28 cellular contexts compared by ENCODE assay signal in the genomic region with DNA sequence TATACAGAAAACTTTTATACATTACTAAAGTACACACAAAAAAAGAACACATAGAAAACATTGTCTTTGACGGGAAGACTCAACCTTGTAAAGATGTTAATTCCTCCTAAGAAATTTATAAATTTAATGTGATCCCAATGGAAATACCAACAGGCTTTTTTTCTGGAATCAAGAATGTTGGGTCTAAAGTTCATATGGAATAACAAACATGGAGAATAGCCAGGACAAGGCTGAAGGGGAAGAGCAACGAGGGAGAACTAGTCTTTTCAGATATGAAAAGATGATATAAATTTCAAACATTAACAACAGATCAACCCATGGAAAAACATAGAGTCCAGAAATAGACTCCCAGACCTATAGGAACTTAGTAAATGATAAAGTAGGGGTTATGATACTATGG.
"Had no signal": no experiment of that assay in that cellular context is flagged by ENCODE, and none has a peak within 500 bp of the region (broad histone marks: within the 10 kb centered on the region; RNA-seq: fewer than 3 reads in every experiment).

No MANE protein-coding gene starts in this region.

- H3K9me3 ChIP-seq: ascending aorta, body of pancreas had no signal

- H3K27ac ChIP-seq: ascending aorta, body of pancreas, SK-N-MC had no signal

- H3K4me3 Mint-ChIP-seq: activated B cell treated with CpG ODN at 0.5 μM for 24 hours; activated CD4-positive, alpha-beta memory T cell treated with anti-CD3 and anti-CD28 coated beads for 36 hours; activated CD4-positive, alpha-beta T cell treated with anti-CD3 and anti-CD28 coated beads, Interleukin-2, amount 10 ng/mL, durations not matched to agents 7 days and 5 days; activated naive CD4-positive, alpha-beta T cell treated with anti-CD3 and anti-CD28 coated beads, Interleukin-2, amount 50 U/mL, for 24 hours; T-cell had no signal

- H3K4me3 ChIP-seq: ascending aorta, body of pancreas, SK-N-MC had no signal

- DNase-seq: activated B cell treated with CpG ODN at 0.5 μM for 24 hours; activated CD4-positive, alpha-beta memory T cell treated with anti-CD3 and anti-CD28 coated beads for 36 hours; activated CD4-positive, alpha-beta T cell treated with anti-CD3 and anti-CD28 coated beads for 1 hour; activated CD4-positive, alpha-beta T cell treated with anti-CD3 and anti-CD28 coated beads, Interleukin-2, amount 10 ng/mL, durations not matched to agents 7 days and 5 days; activated naive CD4-positive, alpha-beta T cell; activated T-cell treated with anti-CD3 and anti-CD28 coated beads for 4 hours; amniotic stem cell; central memory CD4-positive, alpha-beta T cell; KBM-7; NCI-H1048; NCI-H1930; NCI-H2171; NCI-H226; NCI-H510A; NCI-H526 treated with DMSO at 0.1 percent for 48 hours; NCI-H82; NK-92 treated with Interleukin-12 subunit alpha and Interleukin-12 subunit beta, amount 100 ng/mL, for 24 hours; OCI-M1; RPMI8226; T-helper 2 cell; T1000 had no signal

- H3K27me3 Mint-ChIP-seq: activated B cell treated with CpG ODN at 0.5 μM for 24 hours; activated CD4-positive, alpha-beta memory T cell treated with anti-CD3 and anti-CD28 coated beads for 36 hours; activated CD4-positive, alpha-beta T cell treated with anti-CD3 and anti-CD28 coated beads, Interleukin-2, amount 10 ng/mL, durations not matched to agents 7 days and 5 days; activated naive CD4-positive, alpha-beta T cell treated with anti-CD3 and anti-CD28 coated beads, Interleukin-2, amount 50 U/mL, for 24 hours; T-cell had no signal

- ATAC-seq: body of pancreas, Panc1, Right ventricle myocardium inferior, T-cell had no signal

- H3K36me3 ChIP-seq: ascending aorta had no signal

- H3K27ac Mint-ChIP-seq: activated B cell treated with CpG ODN at 0.5 μM for 24 hours; activated CD4-positive, alpha-beta memory T cell treated with anti-CD3 and anti-CD28 coated beads for 36 hours; activated CD4-positive, alpha-beta T cell treated with anti-CD3 and anti-CD28 coated beads, Interleukin-2, amount 10 ng/mL, durations not matched to agents 7 days and 5 days; activated naive CD4-positive, alpha-beta T cell treated with anti-CD3 and anti-CD28 coated beads, Interleukin-2, amount 50 U/mL, for 24 hours; T-cell had no signal

- H3K27me3 ChIP-seq: ascending aorta, body of pancreas had no signal

- H3K9me3 Mint-ChIP-seq: activated B cell treated with CpG ODN at 0.5 μM for 24 hours; activated CD4-positive, alpha-beta memory T cell treated with anti-CD3 and anti-CD28 coated beads for 36 hours; activated CD4-positive, alpha-beta T cell treated with anti-CD3 and anti-CD28 coated beads, Interleukin-2, amount 10 ng/mL, durations not matched to agents 7 days and 5 days; activated naive CD4-positive, alpha-beta T cell treated with anti-CD3 and anti-CD28 coated beads, Interleukin-2, amount 50 U/mL, for 24 hours; T-cell had no signal
